Comparison of ENCODE assay signal across 13 cellular contexts in genomic region chr7:6175642-6176041, GRCh38.
A peak's percentile ranks its signal among the peaks of the same experiment; 100 is the strongest.
DNase-seq lines count a peak whose midpoint lies in the region; ATAC-seq and TF ChIP-seq lines count a peak whose summit lies in the region.
"Had no signal": no experiment of that assay in that cellular context is flagged by ENCODE, and none has a peak within 500 bp of the region (broad histone marks: within the 10 kb centered on the region; RNA-seq: fewer than 3 reads in every experiment).

No MANE protein-coding gene starts in this region.

- WGBS in psoas muscle, 3 donors: 23 to 34% (median 25%) methylated on average over 4 of the region's 4 CpGs

- H3K4me1 Mint-ChIP-seq in Calu3 (ENCODE audit: low read depth, unreplicated experiment): peaks cover 8% of the 10 kb centered on the region
- H3K4me1 Mint-ChIP-seq: activated naive CD8-positive, alpha-beta T cell treated with anti-CD3 and anti-CD28 coated beads, Interleukin-2, amount 10 ng/mL, durations not matched to agents 7 days and 5 days had no signal

- no peaks in the 10 kb centered on the region for H3K27me3 Mint-ChIP-seq in Calu3 (ENCODE audit: unreplicated experiment)
- H3K27me3 Mint-ChIP-seq: activated naive CD8-positive, alpha-beta T cell treated with anti-CD3 and anti-CD28 coated beads, Interleukin-2, amount 10 ng/mL, durations not matched to agents 7 days and 5 days had no signal

- TF ChIP-seq POLR2A in NB4 (IDR thresholded peaks at IDR 0.05; ENCODE audit: extremely low read depth, insufficient read length): no peak

- no peak overlapping the region for H3K4me3 ChIP-seq in NB4 (ENCODE audit: low read depth, low read length)
- H3K4me3 ChIP-seq in choroid plexus epithelial cell (ENCODE audit: low read depth, low read length): no peak overlapping the region
- H3K4me3 ChIP-seq in psoas muscle: no peak overlapping the region
- H3K4me3 ChIP-seq: skin epidermis had no signal

- intact Hi-C loops in Calu3 (cut with micrococcal nuclease; ENCODE audit: unreplicated experiment) (loop anchor here (5.0 kb wide), 2 partner anchors 92 to 147 kb away; no protein-coding TSS in a partner anchor), psoas muscle (cut with DNase I) (no loop called here)

- TF ChIP-seq CTCF in Calu3 (IDR thresholded peaks at IDR 0.05; ENCODE audit: unreplicated experiment) (no peak), NB4 (IDR thresholded peaks at IDR 0.05; ENCODE audit: low read depth, low read length) (no peak), choroid plexus epithelial cell (conservative IDR thresholded peaks at IDR 0.05; ENCODE audit: low read depth, low read length) (no peak), psoas muscle (IDR thresholded peaks at IDR 0.05) (no peak)

- H3K36me3 ChIP-seq in psoas muscle (ENCODE audit: insufficient read depth in 1 of 2, low read depth in 1 of 2): peaks cover 0 to 33% of the 10 kb centered on the region in 2 donors

- H3K9me3 ChIP-seq in psoas muscle: no peaks in the 10 kb centered on the region

- BruUV-seq in Calu3 (replicated peaks; lab: Mats Ljungman, UMichigan): no TSS peak

- peaks cover 51% of the 10 kb centered on the region for H3K36me3 Mint-ChIP-seq in Calu3 (ENCODE audit: insufficient read depth, unreplicated experiment)
- H3K36me3 Mint-ChIP-seq: activated naive CD8-positive, alpha-beta T cell treated with anti-CD3 and anti-CD28 coated beads, Interleukin-2, amount 10 ng/mL, durations not matched to agents 7 days and 5 days had no signal

- ATAC-seq in psoas muscle: peak; percentile 39 to 81 (median 70)
- ATAC-seq in HG03280 (IDR thresholded peaks at IDR 0.05; ENCODE audit: unreplicated experiment): no peak
- no peak for ATAC-seq in GM21619 (IDR thresholded peaks at IDR 0.05; ENCODE audit: unreplicated experiment)
- ATAC-seq in GM18858 (IDR thresholded peaks at IDR 0.05; ENCODE audit: unreplicated experiment): no peak

- H3K27ac ChIP-seq in psoas muscle: peak overlapping the region; percentile 28
- H3K27ac ChIP-seq: skin epidermis had no signal

- no peaks in the 10 kb centered on the region for H3K9me3 Mint-ChIP-seq in Calu3 (ENCODE audit: low read depth, unreplicated experiment)
- H3K9me3 Mint-ChIP-seq: activated naive CD8-positive, alpha-beta T cell treated with anti-CD3 and anti-CD28 coated beads, Interleukin-2, amount 10 ng/mL, durations not matched to agents 7 days and 5 days; T-helper 2 cell treated with Interferon-gamma antibody and Interleukin-4, amounts not matched to agents 5 μg/mL and 100 μg/mL, for 36 hours had no signal

- DNase-seq in Calu3 (peak; percentile 42), NB4 (ENCODE audit: low read depth) (peak; percentile 87), choroid plexus epithelial cell (ENCODE audit: low read depth) (peak; percentile 70), psoas muscle (no peak), germinal center (ENCODE audit: low spot score) (no peak)
- DNase-seq: activated naive CD8-positive, alpha-beta T cell treated with anti-CD3 and anti-CD28 coated beads, Interleukin-2, amount 10 ng/mL, durations not matched to agents 7 days and 5 days; effector CD8-positive, alpha-beta T cell; NCI-H187 had no signal

- CTCF ChIA-PET in Calu3 (lab: Charles Lee): no interaction called here

- no peak overlapping the region for H3K4me3 Mint-ChIP-seq in Calu3 (ENCODE audit: low read depth, unreplicated experiment)
- H3K4me3 Mint-ChIP-seq: activated naive CD8-positive, alpha-beta T cell treated with anti-CD3 and anti-CD28 coated beads, Interleukin-2, amount 10 ng/mL, durations not matched to agents 7 days and 5 days; T-helper 2 cell treated with Interferon-gamma antibody and Interleukin-4, amounts not matched to agents 5 μg/mL and 100 μg/mL, for 36 hours had no signal

- no peaks in the 10 kb centered on the region for H3K27me3 ChIP-seq in psoas muscle (ENCODE audit: insufficient read depth in 3 of 3, low read length in 2 of 3)

- H3K27ac Mint-ChIP-seq in Calu3 (ENCODE audit: unreplicated experiment): no peak overlapping the region
- H3K27ac Mint-ChIP-seq: activated naive CD8-positive, alpha-beta T cell treated with anti-CD3 and anti-CD28 coated beads, Interleukin-2, amount 10 ng/mL, durations not matched to agents 7 days and 5 days; T-helper 2 cell treated with Interferon-gamma antibody and Interleukin-4, amounts not matched to agents 5 μg/mL and 100 μg/mL, for 36 hours had no signal

- H3K4me1 ChIP-seq in psoas muscle: peaks cover 43% of the 10 kb centered on the region

Comparison
In these comparisons a context has a peak if more than half of its experiments do, and no peak if none do; other contexts are left out.
1. DNase-seq: peak in Calu3 (single experiment), NB4 (single experiment) and choroid plexus epithelial cell (single experiment); none in psoas muscle (0 of 2) and germinal center (single experiment).
2. ATAC-seq: peak in psoas muscle (4 of 4); none in HG03280 (single experiment), GM21619 (single experiment) and GM18858 (single experiment).